9 cellular contexts compared by ENCODE assay signal in genomic region chr2:191521608-191522208, GRCh38.
DNase-seq lines count a peak whose midpoint lies in the region; ATAC-seq and TF ChIP-seq lines count a peak whose summit lies in the region.
"Had no signal": no experiment of that assay in that cellular context is flagged by ENCODE, and none has a peak within 500 bp of the region (broad histone marks: within the 10 kb centered on the region; RNA-seq: fewer than 3 reads in every experiment).

No MANE protein-coding gene starts in this region.

- no peaks in the 10 kb centered on the region for H3K79me1 ChIP-seq in IMR-90 (ENCODE audit: low read depth in 1 of 2, low read length in 2 of 2)

- in situ Hi-C loops in IMR-90 (cut with MboI; ENCODE audit: low sequenced_read_pairs) = no loop called here

- no peak overlapping the region for H2BK120ac ChIP-seq in IMR-90 (ENCODE audit: low read depth, low read length)

- H3K23ac ChIP-seq in IMR-90 (ENCODE audit: low read depth, low read length) = no peak overlapping the region

- intact Hi-C loops in IMR-90 (cut with micrococcal nuclease) = loop anchor here (1.0 to 2.0 kb wide), 3 partner anchors 303 to 469 kb away; no protein-coding TSS in a partner anchor
- intact Hi-C loops in ascending aorta (cut with DNase I) = loop anchor here (1.0 to 5.0 kb wide), 2 partner anchors 356 to 469 kb away; no protein-coding TSS in a partner anchor

- H2BK20ac ChIP-seq in IMR-90 (ENCODE audit: low read depth, low read length) = no peak overlapping the region

- no peaks in the 10 kb centered on the region for H3K9me1 ChIP-seq in IMR-90 (ENCODE audit: insufficient read depth, low read length)

- H2BK15ac ChIP-seq in IMR-90 (ENCODE audit: low read depth, low read length) = no peak overlapping the region

- H2AFZ ChIP-seq in IMR-90 (replicated peaks; ENCODE audit: low read length, poor library complexity) = no peak overlapping the region

- CTCF ChIA-PET in IMR-90 (lab: Yijun Ruan, JAX) = interaction anchor here (0.6 to 1.4 kb wide), 9 partner anchors 9 to 499 kb away, joined by 3 to 17 read pairs (median 5); no protein-coding TSS in a partner anchor

- H3K18ac ChIP-seq in IMR-90 (ENCODE audit: low read depth, low read length) = no peak overlapping the region

- no peak overlapping the region for H3K27ac ChIP-seq in IMR-90 (ENCODE audit: insufficient read depth, low read length)
- H3K27ac ChIP-seq in ascending aorta = no peak overlapping the region
- H3K27ac ChIP-seq in liver (ENCODE audit: low read depth in 1 of 2, low read length in 2 of 2) = no peak overlapping the region
- H3K27ac ChIP-seq: SK-N-MC had no signal

- no peak overlapping the region for H4K5ac ChIP-seq in IMR-90 (ENCODE audit: low read depth, low read length)

- POLR2A ChIA-PET in IMR-90 (lab: Charles Lee; ENCODE audit: unreplicated experiment) = no interaction called here

- H4K20me1 ChIP-seq in IMR-90 (ENCODE audit: insufficient read depth, low read length) = no peaks in the 10 kb centered on the region

- H3K4me1 ChIP-seq in IMR-90 (ENCODE audit: control insufficient read depth, insufficient read depth, low read length) = no peaks in the 10 kb centered on the region
- no peaks in the 10 kb centered on the region for H3K4me1 ChIP-seq in ascending aorta
- no peaks in the 10 kb centered on the region for H3K4me1 ChIP-seq in liver (ENCODE audit: control insufficient read depth in 4 of 4, insufficient read depth in 4 of 4, low read length in 3 of 4)

- TF ChIP-seq CTCF in IMR-90 (conservative IDR thresholded peaks at IDR 0.05; ENCODE audit: low read depth, low read length) (peak; percentile 90), ascending aorta (IDR thresholded peaks at IDR 0.05) (peak; percentile 52 to 72 (median 68)), liver (IDR thresholded peaks at IDR 0.05; ENCODE audit: low read depth, low read length, missing input control) (peak; percentile 77)

- H3K27ac Mint-ChIP-seq in activated naive CD4-positive, alpha-beta T cell treated with anti-CD3 and anti-CD28 coated beads, Interleukin-2, amount 50 U/mL, for 72 hours = no peak overlapping the region

- dilution Hi-C loops in IMR-90 (cut with HindIII; ENCODE audit: low sequenced_read_pairs, unreplicated experiment) = no loop called here

- H3K36me3 ChIP-seq in IMR-90 (ENCODE audit: control insufficient read depth, insufficient read depth, low read length) (no peaks in the 10 kb centered on the region), ascending aorta (no peaks in the 10 kb centered on the region), liver (ENCODE audit: control insufficient read depth in 4 of 4, insufficient read depth in 3 of 4, low read depth in 1 of 4, low read length in 3 of 4) (no peaks in the 10 kb centered on the region)

- H3K27me3 ChIP-seq in IMR-90 (ENCODE audit: control insufficient read depth, insufficient read depth, low read length) (no peaks in the 10 kb centered on the region; the same call in 1 of the 2 replicates), ascending aorta (no peaks in the 10 kb centered on the region), liver (ENCODE audit: control insufficient read depth in 4 of 4, insufficient read depth in 4 of 4, low read length in 3 of 4) (no peaks in the 10 kb centered on the region)

- H3K4me3 ChIP-seq in IMR-90 (ENCODE audit: insufficient read depth, low read depth, low read length) = no peak overlapping the region
- no peak overlapping the region for H3K4me3 ChIP-seq in ascending aorta
- no peak overlapping the region for H3K4me3 ChIP-seq in liver (ENCODE audit: low read depth in 1 of 3, low read length in 3 of 3)
- H3K4me3 ChIP-seq: SK-N-MC had no signal

- no peak overlapping the region for H2BK5ac ChIP-seq in IMR-90 (ENCODE audit: low read depth, low read length, poor library complexity, severe bottlenecking)

- no peak overlapping the region for H2AK9ac ChIP-seq in IMR-90 (replicated peaks; ENCODE audit: low read depth, low read length, poor library complexity)

- no CpG with 5 or more reads among the region's 1 CpG for WGBS in IMR-90 (ENCODE audit: extremely low coverage in 2 of 2, insufficient read length in 1 of 2), 2 experiments
- WGBS in liver = 23% methylated on average over 1 of the region's 1 CpG

- no peaks in the 10 kb centered on the region for H3K36me3 Mint-ChIP-seq in activated naive CD4-positive, alpha-beta T cell treated with anti-CD3 and anti-CD28 coated beads, Interleukin-2, amount 50 U/mL, for 72 hours

- H3K9me3 ChIP-seq in IMR-90 (ENCODE audit: control insufficient read depth, insufficient read depth, low read length) (no peaks in the 10 kb centered on the region), ascending aorta (no peaks in the 10 kb centered on the region), liver (ENCODE audit: control insufficient read depth in 4 of 4, low read length in 3 of 4) (no peaks in the 10 kb centered on the region)

- no peak overlapping the region for H4K8ac ChIP-seq in IMR-90 (ENCODE audit: low read depth in 2 of 2, low read length in 2 of 2)

- H3K14ac ChIP-seq in IMR-90 (replicated peaks; ENCODE audit: low read depth, low read length) = no peak overlapping the region

- TF ChIP-seq POLR2A in IMR-90 (IDR thresholded peaks at IDR 0.05; ENCODE audit: low read depth, low read length) = 0 out of 2 replicates have a peak, but pooled peaks have one; percentile 40

- TF ChIP-seq RAD21 in IMR-90 (IDR thresholded peaks at IDR 0.05; ENCODE audit: low read length) = peak; percentile 83
- TF ChIP-seq RAD21 in liver (IDR thresholded peaks at IDR 0.05) = peak; percentile 85 to 86

- no TSS peak for BruUV-seq in IMR-90 (replicated peaks; lab: Mats Ljungman, UMichigan)

- no peak overlapping the region for H3K9ac ChIP-seq in IMR-90 (ENCODE audit: low read depth, low read length)
- no peak overlapping the region for H3K9ac ChIP-seq in liver (ENCODE audit: low read depth in 1 of 2, low read length in 2 of 2)

- no peak overlapping the region for H4K91ac ChIP-seq in IMR-90 (ENCODE audit: insufficient read depth, low read depth, low read length)

- H3K9me3 Mint-ChIP-seq in activated naive CD4-positive, alpha-beta T cell treated with anti-CD3 and anti-CD28 coated beads, Interleukin-2, amount 50 U/mL, for 72 hours = no peaks in the 10 kb centered on the region

- DNase-seq in DMS114 treated with DMSO at 0.1 percent for 48 hours (lab: John Stamatoyannopoulos, UW; ENCODE audit: unreplicated experiment) (peak; percentile 4), IMR-90 (peak; percentile 55), ascending aorta (ENCODE audit: low spot score in 2 of 2) (no peak)
- DNase-seq in stimulated activated CD4-positive, alpha-beta T cell treated with anti-CD3 and anti-CD28 coated beads, Interleukin-15, amount 100 ng/mL, for 24 hours = no peak
- no peak for DNase-seq in activated naive CD4-positive, alpha-beta T cell treated with anti-CD3 and anti-CD28 coated beads, Interleukin-2, amount 50 U/mL, for 72 hours (ENCODE audit: low spot score in 2 of 2)

- no peak overlapping the region for H2AK5ac ChIP-seq in IMR-90 (ENCODE audit: low read depth, low read length)

- H3K4ac ChIP-seq in IMR-90 (ENCODE audit: low read depth, low read length) = no peak overlapping the region

- H3K56ac ChIP-seq in IMR-90 (ENCODE audit: extremely low read depth, insufficient read depth, low read length) = no peak overlapping the region

- no peak overlapping the region for H3K4me2 ChIP-seq in IMR-90 (ENCODE audit: low read depth, low read length)

- ATAC-seq in IMR-90 (ENCODE audit: low read depth) (peak; percentile 68; the same call in 1 of the 2 replicates), GM19455 (IDR thresholded peaks at IDR 0.05; ENCODE audit: unreplicated experiment) (no peak), HG02763 (IDR thresholded peaks at IDR 0.05; ENCODE audit: unreplicated experiment) (no peak)
- no peak for ATAC-seq in activated naive CD4-positive, alpha-beta T cell treated with anti-CD3 and anti-CD28 coated beads, Interleukin-2, amount 50 U/mL, for 72 hours

TF ChIP-seq in IMR-90, 13 proteins besides CTCF, POLR2A, EP300 and RAD21:
- TF ChIP-seq RCOR1 (IDR thresholded peaks at IDR 0.05; ENCODE audit: insufficient replicate concordance, low read length) (no peak), SMC3 (IDR thresholded peaks at IDR 0.05; ENCODE audit: low read depth, low read length) (peak; percentile 87)

TF ChIP-seq in liver, 16 proteins besides CTCF, POLR2A, EP300 and RAD21 (continues in another document):
- no peak for TF ChIP-seq FOXA1 (IDR thresholded peaks at IDR 0.05)
- no peak for TF ChIP-seq RXRA (IDR thresholded peaks at IDR 0.05)
- no peak for TF ChIP-seq SP1 (IDR thresholded peaks at IDR 0.05)
- no peak for TF ChIP-seq FOXA2 (IDR thresholded peaks at IDR 0.05)
- TF ChIP-seq GABPA (IDR thresholded peaks at IDR 0.05 in 1 of 2, conservative IDR thresholded peaks at IDR 0.05 in 1 of 2) = no peak
- no peak for TF ChIP-seq REST (IDR thresholded peaks at IDR 0.05)
- no peak for TF ChIP-seq TAF1 (conservative IDR thresholded peaks at IDR 0.05)
- no peak for TF ChIP-seq HNF4A (conservative IDR thresholded peaks at IDR 0.05)
- no peak for TF ChIP-seq MAX (IDR thresholded peaks at IDR 0.05)
- no peak for TF ChIP-seq HNF4G (IDR thresholded peaks at IDR 0.05)
- no peak for TF ChIP-seq JUND (IDR thresholded peaks at IDR 0.05)

Comparison
In these comparisons a context has a peak if more than half of its experiments do, and no peak if none do; other contexts are left out.
1. DNase-seq: peak in DMS114 treated with DMSO at 0.1 percent for 48 hours (single experiment) and IMR-90 (single experiment); none in ascending aorta (0 of 2), stimulated activated CD4-positive, alpha-beta T cell treated with anti-CD3 and anti-CD28 coated beads, Interleukin-15, amount 100 ng/mL, for 24 hours (single experiment) and activated naive CD4-positive, alpha-beta T cell treated with anti-CD3 and anti-CD28 coated beads, Interleukin-2, amount 50 U/mL, for 72 hours (0 of 2).
2. Peak in every context shown above with its lines, with median percentiles within 50 percentile points of each other: CTCF ChIP-seq.